1 cellular context compared by ENCODE assay signal in the genomic region with DNA sequence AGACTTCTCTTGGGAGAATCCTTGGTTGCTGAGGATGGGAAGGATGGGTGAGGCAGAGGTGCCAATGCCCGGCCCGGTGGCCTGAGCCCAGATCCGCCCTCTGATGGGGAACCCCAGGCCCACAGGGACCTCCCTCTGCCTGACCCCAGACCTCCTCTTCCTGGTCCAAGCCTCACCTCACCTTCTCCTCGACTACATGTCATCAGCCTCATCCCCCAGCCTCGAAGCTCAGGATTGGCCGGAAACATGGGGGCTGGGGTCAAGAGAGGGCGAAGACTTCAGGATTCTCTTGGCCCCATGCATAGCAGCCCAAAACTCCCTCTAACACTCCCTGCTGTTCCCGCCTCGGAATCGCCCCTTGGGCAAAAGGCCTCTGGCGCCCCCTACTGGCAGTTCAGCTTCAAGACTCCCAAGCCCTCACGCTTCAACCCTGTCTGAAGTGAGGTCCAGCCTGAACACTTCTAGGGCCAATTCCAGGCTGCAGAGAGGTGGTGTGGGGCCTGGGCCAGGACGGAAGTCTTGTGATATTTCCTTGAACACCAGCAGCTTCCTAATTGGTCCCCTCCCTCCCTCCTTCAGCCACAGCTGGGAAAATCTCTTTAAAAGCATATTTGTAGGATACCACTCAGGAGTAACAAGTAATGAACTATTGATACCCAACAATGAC.
TF ChIP-seq lines count a peak whose summit lies in the region.

No MANE protein-coding gene starts in this region.

TF ChIP-seq in GM12878, 131 proteins besides CTCF, POLR2A, EP300 and RAD21 (continued from another document and continues in another):
- TF ChIP-seq, protein P1, sequence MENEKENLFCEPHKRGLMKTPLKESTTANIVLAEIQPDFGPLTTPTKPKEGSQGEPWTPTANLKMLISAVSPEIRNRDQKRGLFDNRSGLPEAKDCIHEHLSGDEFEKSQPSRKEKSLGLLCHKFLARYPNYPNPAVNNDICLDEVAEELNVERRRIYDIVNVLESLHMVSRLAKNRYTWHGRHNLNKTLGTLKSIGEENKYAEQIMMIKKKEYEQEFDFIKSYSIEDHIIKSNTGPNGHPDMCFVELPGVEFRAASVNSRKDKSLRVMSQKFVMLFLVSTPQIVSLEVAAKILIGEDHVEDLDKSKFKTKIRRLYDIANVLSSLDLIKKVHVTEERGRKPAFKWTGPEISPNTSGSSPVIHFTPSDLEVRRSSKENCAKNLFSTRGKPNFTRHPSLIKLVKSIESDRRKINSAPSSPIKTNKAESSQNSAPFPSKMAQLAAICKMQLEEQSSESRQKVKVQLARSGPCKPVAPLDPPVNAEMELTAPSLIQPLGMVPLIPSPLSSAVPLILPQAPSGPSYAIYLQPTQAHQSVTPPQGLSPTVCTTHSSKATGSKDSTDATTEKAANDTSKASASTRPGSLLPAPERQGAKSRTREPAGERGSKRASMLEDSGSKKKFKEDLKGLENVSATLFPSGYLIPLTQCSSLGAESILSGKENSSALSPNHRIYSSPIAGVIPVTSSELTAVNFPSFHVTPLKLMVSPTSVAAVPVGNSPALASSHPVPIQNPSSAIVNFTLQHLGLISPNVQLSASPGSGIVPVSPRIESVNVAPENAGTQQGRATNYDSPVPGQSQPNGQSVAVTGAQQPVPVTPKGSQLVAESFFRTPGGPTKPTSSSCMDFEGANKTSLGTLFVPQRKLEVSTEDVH (IDR thresholded peaks at IDR 0.05; ENCODE audit: low read depth, partially characterized antibody) = peak; percentile 37
- TF ChIP-seq PML (IDR thresholded peaks at IDR 0.05; ENCODE audit: low read length) (no peak), HDGF (IDR thresholded peaks at IDR 0.05) (peak; percentile 74; the same call in 1 of the 2 replicates), MYB (IDR thresholded peaks at IDR 0.05; ENCODE audit: borderline replicate concordance, low read depth, low read length) (no peak), ZNF24 (IDR thresholded peaks at IDR 0.05) (0 out of 2 replicates have a peak, but pooled peaks have one; percentile 21), YY1 (IDR thresholded peaks at IDR 0.05; ENCODE audit: low read depth, low read length) (peak; percentile 81), NFXL1 (IDR thresholded peaks at IDR 0.05; ENCODE audit: borderline replicate concordance) (no peak), LARP7 (IDR thresholded peaks at IDR 0.05) (0 out of 2 replicates have a peak, but pooled peaks have one; percentile 48), SMC3 (IDR thresholded peaks at IDR 0.05; ENCODE audit: borderline replicate concordance, low read length) (peak; percentile 100), CHD2 (IDR thresholded peaks at IDR 0.05; ENCODE audit: borderline replicate concordance, low read depth, low read length) (0 out of 2 replicates have a peak, but pooled peaks have one; percentile 26), CBX5 (IDR thresholded peaks at IDR 0.05; ENCODE audit: low read depth) (no peak), BACH1 (IDR thresholded peaks at IDR 0.05; ENCODE audit: borderline replicate concordance) (no peak), ZZZ3 (IDR thresholded peaks at IDR 0.05; ENCODE audit: control insufficient read depth, insufficient read length, low read depth) (no peak), ASH2L (IDR thresholded peaks at IDR 0.05; ENCODE audit: borderline replicate concordance, low read depth) (no peak), IKZF2 (IDR thresholded peaks at IDR 0.05) (peak; percentile 55 to 65), SPI1 (IDR thresholded peaks at IDR 0.05; ENCODE audit: borderline replicate concordance, insufficient read depth, low read depth, low read length) (no peak), DPF2 (IDR thresholded peaks at IDR 0.05) (peak; percentile 48; the same call in 1 of the 2 replicates)
- TF ChIP-seq, protein P2, sequence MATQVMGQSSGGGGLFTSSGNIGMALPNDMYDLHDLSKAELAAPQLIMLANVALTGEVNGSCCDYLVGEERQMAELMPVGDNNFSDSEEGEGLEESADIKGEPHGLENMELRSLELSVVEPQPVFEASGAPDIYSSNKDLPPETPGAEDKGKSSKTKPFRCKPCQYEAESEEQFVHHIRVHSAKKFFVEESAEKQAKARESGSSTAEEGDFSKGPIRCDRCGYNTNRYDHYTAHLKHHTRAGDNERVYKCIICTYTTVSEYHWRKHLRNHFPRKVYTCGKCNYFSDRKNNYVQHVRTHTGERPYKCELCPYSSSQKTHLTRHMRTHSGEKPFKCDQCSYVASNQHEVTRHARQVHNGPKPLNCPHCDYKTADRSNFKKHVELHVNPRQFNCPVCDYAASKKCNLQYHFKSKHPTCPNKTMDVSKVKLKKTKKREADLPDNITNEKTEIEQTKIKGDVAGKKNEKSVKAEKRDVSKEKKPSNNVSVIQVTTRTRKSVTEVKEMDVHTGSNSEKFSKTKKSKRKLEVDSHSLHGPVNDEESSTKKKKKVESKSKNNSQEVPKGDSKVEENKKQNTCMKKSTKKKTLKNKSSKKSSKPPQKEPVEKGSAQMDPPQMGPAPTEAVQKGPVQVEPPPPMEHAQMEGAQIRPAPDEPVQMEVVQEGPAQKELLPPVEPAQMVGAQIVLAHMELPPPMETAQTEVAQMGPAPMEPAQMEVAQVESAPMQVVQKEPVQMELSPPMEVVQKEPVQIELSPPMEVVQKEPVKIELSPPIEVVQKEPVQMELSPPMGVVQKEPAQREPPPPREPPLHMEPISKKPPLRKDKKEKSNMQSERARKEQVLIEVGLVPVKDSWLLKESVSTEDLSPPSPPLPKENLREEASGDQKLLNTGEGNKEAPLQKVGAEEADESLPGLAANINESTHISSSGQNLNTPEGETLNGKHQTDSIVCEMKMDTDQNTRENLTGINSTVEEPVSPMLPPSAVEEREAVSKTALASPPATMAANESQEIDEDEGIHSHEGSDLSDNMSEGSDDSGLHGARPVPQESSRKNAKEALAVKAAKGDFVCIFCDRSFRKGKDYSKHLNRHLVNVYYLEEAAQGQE (IDR thresholded peaks at IDR 0.05; ENCODE audit: low read depth, low read length) = no peak
- TF ChIP-seq, protein P3, sequence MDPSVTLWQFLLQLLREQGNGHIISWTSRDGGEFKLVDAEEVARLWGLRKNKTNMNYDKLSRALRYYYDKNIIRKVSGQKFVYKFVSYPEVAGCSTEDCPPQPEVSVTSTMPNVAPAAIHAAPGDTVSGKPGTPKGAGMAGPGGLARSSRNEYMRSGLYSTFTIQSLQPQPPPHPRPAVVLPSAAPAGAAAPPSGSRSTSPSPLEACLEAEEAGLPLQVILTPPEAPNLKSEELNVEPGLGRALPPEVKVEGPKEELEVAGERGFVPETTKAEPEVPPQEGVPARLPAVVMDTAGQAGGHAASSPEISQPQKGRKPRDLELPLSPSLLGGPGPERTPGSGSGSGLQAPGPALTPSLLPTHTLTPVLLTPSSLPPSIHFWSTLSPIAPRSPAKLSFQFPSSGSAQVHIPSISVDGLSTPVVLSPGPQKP (IDR thresholded peaks at IDR 0.05; ENCODE audit: low read depth, low read length) = no peak
- TF ChIP-seq, protein P4, sequence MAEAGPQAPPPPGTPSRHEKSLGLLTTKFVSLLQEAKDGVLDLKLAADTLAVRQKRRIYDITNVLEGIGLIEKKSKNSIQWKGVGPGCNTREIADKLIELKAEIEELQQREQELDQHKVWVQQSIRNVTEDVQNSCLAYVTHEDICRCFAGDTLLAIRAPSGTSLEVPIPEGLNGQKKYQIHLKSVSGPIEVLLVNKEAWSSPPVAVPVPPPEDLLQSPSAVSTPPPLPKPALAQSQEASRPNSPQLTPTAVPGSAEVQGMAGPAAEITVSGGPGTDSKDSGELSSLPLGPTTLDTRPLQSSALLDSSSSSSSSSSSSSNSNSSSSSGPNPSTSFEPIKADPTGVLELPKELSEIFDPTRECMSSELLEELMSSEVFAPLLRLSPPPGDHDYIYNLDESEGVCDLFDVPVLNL (IDR thresholded peaks at IDR 0.05; ENCODE audit: low read depth, low read length) = peak; percentile 78
- TF ChIP-seq, protein P5, sequence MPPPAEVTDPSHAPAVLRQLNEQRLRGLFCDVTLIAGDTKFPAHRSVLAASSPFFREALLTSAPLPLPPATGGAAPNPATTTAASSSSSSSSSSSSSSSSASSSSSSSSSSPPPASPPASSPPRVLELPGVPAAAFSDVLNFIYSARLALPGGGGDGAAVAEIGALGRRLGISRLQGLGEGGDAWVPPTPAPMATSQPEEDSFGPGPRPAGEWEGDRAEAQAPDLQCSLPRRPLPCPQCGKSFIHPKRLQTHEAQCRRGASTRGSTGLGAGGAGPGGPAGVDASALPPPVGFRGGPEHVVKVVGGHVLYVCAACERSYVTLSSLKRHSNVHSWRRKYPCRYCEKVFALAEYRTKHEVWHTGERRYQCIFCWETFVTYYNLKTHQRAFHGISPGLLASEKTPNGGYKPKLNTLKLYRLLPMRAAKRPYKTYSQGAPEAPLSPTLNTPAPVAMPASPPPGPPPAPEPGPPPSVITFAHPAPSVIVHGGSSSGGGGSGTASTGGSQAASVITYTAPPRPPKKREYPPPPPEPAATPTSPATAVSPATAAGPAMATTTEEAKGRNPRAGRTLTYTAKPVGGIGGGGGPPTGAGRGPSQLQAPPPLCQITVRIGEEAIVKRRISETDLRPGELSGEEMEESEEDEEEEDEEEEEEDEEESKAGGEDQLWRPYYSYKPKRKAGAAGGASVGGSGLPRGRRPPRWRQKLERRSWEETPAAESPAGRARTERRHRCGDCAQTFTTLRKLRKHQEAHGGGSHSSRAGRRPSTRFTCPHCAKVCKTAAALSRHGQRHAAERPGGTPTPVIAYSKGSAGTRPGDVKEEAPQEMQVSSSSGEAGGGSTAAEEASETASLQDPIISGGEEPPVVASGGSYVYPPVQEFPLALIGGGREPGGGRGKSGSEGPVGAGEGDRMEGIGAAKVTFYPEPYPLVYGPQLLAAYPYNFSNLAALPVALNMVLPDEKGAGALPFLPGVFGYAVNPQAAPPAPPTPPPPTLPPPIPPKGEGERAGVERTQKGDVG (CRISPR knock-in tag; IDR thresholded peaks at IDR 0.05) = no peak
- TF ChIP-seq, protein P6, sequence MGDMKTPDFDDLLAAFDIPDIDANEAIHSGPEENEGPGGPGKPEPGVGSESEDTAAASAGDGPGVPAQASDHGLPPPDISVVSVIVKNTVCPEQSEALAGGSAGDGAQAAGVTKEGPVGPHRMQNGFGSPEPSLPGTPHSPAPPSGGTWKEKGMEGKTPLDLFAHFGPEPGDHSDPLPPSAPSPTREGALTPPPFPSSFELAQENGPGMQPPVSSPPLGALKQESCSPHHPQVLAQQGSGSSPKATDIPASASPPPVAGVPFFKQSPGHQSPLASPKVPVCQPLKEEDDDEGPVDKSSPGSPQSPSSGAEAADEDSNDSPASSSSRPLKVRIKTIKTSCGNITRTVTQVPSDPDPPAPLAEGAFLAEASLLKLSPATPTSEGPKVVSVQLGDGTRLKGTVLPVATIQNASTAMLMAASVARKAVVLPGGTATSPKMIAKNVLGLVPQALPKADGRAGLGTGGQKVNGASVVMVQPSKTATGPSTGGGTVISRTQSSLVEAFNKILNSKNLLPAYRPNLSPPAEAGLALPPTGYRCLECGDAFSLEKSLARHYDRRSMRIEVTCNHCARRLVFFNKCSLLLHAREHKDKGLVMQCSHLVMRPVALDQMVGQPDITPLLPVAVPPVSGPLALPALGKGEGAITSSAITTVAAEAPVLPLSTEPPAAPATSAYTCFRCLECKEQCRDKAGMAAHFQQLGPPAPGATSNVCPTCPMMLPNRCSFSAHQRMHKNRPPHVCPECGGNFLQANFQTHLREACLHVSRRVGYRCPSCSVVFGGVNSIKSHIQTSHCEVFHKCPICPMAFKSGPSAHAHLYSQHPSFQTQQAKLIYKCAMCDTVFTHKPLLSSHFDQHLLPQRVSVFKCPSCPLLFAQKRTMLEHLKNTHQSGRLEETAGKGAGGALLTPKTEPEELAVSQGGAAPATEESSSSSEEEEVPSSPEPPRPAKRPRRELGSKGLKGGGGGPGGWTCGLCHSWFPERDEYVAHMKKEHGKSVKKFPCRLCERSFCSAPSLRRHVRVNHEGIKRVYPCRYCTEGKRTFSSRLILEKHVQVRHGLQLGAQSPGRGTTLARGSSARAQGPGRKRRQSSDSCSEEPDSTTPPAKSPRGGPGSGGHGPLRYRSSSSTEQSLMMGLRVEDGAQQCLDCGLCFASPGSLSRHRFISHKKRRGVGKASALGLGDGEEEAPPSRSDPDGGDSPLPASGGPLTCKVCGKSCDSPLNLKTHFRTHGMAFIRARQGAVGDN (IDR thresholded peaks at IDR 0.05) = no peak
- TF ChIP-seq, protein P7, sequence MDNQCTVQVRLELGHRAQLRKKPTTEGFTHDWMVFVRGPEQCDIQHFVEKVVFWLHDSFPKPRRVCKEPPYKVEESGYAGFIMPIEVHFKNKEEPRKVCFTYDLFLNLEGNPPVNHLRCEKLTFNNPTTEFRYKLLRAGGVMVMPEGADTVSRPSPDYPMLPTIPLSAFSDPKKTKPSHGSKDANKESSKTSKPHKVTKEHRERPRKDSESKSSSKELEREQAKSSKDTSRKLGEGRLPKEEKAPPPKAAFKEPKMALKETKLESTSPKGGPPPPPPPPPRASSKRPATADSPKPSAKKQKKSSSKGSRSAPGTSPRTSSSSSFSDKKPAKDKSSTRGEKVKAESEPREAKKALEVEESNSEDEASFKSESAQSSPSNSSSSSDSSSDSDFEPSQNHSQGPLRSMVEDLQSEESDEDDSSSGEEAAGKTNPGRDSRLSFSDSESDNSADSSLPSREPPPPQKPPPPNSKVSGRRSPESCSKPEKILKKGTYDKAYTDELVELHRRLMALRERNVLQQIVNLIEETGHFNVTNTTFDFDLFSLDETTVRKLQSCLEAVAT (IDR thresholded peaks at IDR 0.05) = peak; percentile 39; the same call in 1 of the 2 replicates
- TF ChIP-seq, protein P8, sequence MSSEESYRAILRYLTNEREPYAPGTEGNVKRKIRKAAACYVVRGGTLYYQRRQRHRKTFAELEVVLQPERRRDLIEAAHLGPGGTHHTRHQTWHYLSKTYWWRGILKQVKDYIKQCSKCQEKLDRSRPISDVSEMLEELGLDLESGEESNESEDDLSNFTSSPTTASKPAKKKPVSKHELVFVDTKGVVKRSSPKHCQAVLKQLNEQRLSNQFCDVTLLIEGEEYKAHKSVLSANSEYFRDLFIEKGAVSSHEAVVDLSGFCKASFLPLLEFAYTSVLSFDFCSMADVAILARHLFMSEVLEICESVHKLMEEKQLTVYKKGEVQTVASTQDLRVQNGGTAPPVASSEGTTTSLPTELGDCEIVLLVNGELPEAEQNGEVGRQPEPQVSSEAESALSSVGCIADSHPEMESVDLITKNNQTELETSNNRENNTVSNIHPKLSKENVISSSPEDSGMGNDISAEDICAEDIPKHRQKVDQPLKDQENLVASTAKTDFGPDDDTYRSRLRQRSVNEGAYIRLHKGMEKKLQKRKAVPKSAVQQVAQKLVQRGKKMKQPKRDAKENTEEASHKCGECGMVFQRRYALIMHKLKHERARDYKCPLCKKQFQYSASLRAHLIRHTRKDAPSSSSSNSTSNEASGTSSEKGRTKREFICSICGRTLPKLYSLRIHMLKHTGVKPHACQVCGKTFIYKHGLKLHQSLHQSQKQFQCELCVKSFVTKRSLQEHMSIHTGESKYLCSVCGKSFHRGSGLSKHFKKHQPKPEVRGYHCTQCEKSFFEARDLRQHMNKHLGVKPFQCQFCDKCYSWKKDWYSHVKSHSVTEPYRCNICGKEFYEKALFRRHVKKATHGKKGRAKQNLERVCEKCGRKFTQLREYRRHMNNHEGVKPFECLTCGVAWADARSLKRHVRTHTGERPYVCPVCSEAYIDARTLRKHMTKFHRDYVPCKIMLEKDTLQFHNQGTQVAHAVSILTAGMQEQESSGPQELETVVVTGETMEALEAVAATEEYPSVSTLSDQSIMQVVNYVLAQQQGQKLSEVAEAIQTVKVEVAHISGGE (CRISPR knock-in tag; IDR thresholded peaks at IDR 0.05) = no peak
